In the genomic region with DNA sequence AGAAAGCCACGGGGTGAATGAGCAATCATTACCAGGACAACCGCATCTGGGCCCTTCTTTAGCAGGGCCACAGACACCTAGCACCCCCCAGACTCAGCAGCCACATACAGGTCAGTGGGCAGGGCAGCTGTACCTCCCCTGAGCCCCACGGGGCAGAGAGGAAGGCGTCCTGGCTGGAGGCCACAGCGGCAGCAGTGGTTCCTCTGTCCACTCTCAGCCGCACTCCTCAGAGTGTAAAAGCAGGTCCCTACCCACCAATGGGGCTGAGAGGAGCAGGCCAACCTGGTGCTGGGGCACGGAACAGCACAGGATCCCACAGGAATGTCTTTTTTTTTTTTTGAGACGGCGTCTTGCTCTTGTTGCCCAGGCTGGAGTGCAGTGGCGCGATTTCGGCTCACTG, we compare ENCODE assay signal across 19 cellular contexts.
DNase-seq lines count a peak whose midpoint lies in the region; ATAC-seq and TF ChIP-seq lines count a peak whose summit lies in the region.
"Had no signal": no experiment of that assay in that cellular context is flagged by ENCODE, and none has a peak within 500 bp of the region (broad histone marks: within the 10 kb centered on the region; RNA-seq: fewer than 3 reads in every experiment).

No MANE protein-coding gene starts in this region.

- H3K27me3 ChIP-seq in left ventricle myocardium inferior (ENCODE audit: low read depth): no peaks in the 10 kb centered on the region
- H3K27me3 ChIP-seq in uterus: no peaks in the 10 kb centered on the region
- H3K27me3 ChIP-seq: left lung had no signal

- H3K36me3 ChIP-seq in left ventricle myocardium inferior: peaks cover 98% of the 10 kb centered on the region
- H3K36me3 ChIP-seq in uterus: no peaks in the 10 kb centered on the region

- no peak overlapping the region for H3K4me3 ChIP-seq in left ventricle myocardium inferior
- no peak overlapping the region for H3K4me3 ChIP-seq in uterus
- H3K4me3 ChIP-seq: left lung, SK-N-MC had no signal

- ATAC-seq in Right ventricle myocardium inferior (no peak), GM21360 (IDR thresholded peaks at IDR 0.05; ENCODE audit: unreplicated experiment) (no peak)
- ATAC-seq: left lung had no signal

- H3K9me3 Mint-ChIP-seq in chondrocyte (ENCODE audit: low read depth): no peaks in the 10 kb centered on the region
- H3K9me3 Mint-ChIP-seq in osteocyte (ENCODE audit: unreplicated experiment): no peaks in the 10 kb centered on the region

- H3K27me3 Mint-ChIP-seq in chondrocyte (ENCODE audit: low read depth) (no peaks in the 10 kb centered on the region), osteocyte (ENCODE audit: unreplicated experiment) (no peaks in the 10 kb centered on the region)

- H3K27ac ChIP-seq in left ventricle myocardium inferior (replicated peaks): peak overlapping the region; percentile 31
- peak overlapping the region; percentile 27 to 100 for H3K27ac ChIP-seq in uterus
- H3K27ac ChIP-seq: parathyroid adenoma, SK-N-MC had no signal

- no peak for TF ChIP-seq POLR2A in uterus (IDR thresholded peaks at IDR 0.05)

- H3K36me3 Mint-ChIP-seq in chondrocyte (ENCODE audit: low read depth) (peaks cover 66% of the 10 kb centered on the region), osteocyte (ENCODE audit: unreplicated experiment) (peaks cover 62% of the 10 kb centered on the region)

- H3K4me3 Mint-ChIP-seq in chondrocyte (ENCODE audit: unreplicated experiment) (no peak overlapping the region), osteocyte (ENCODE audit: unreplicated experiment) (no peak overlapping the region)

- peaks cover 33% of the 10 kb centered on the region for H3K4me1 Mint-ChIP-seq in chondrocyte (ENCODE audit: low read depth)
- peaks cover 16% of the 10 kb centered on the region for H3K4me1 Mint-ChIP-seq in osteocyte (ENCODE audit: unreplicated experiment)

- intact Hi-C loops in left ventricle myocardium inferior (cut with micrococcal nuclease): no loop called here
- intact Hi-C loops in Right ventricle myocardium inferior (cut with DNase I): no loop called here
- intact Hi-C loops in uterus (cut with DNase I; ENCODE audit: low total_unique reads): no loop called here

- no peak for TF ChIP-seq CTCF in left ventricle myocardium inferior (IDR thresholded peaks at IDR 0.05; ENCODE audit: borderline replicate concordance)
- TF ChIP-seq CTCF in chondrocyte (IDR thresholded peaks at IDR 0.05): no peak
- TF ChIP-seq CTCF in osteocyte (IDR thresholded peaks at IDR 0.05): no peak
- TF ChIP-seq CTCF in uterus (IDR thresholded peaks at IDR 0.05): no peak

- no peaks in the 10 kb centered on the region for H3K9me3 ChIP-seq in left ventricle myocardium inferior (replicated peaks)
- no peaks in the 10 kb centered on the region for H3K9me3 ChIP-seq in uterus
- H3K9me3 ChIP-seq: Caco-2, left lung had no signal

- DNase-seq in left ventricle myocardium inferior (no peak), Right ventricle myocardium inferior (ENCODE audit: missing footprints) (no peak), chondrocyte (ENCODE audit: low spot score) (no peak), osteocyte (ENCODE audit: extremely low spot score, unreplicated experiment) (no peak), uterus (no peak), Ammon's horn (ENCODE audit: low spot score) (no peak)
- no peak for DNase-seq in activated effector memory CD4-positive, alpha-beta T cell treated with Interleukin-2 at 50 U/mL for 16 hours
- DNase-seq: activated CD4-positive, alpha-beta T cell treated with anti-CD3 and anti-CD28 coated beads for 48 hours; Caco-2; cerebellar nuclear complex; foreskin melanocyte; left lung; NCI-H1417 treated with DMSO at 0.1 percent for 48 hours; NCI-H748 treated with DMSO at 0.1 percent for 48 hours; stimulated activated CD4-positive, alpha-beta T cell treated with anti-CD3 and anti-CD28 coated beads, Interleukin-12 subunit alpha, Interleukin-12 subunit beta, amount 100 ng/mL, for 4 hours; stimulated activated naive CD4-positive, alpha-beta T cell had no signal

- H3K4me1 ChIP-seq in left ventricle myocardium inferior (peaks cover 54% of the 10 kb centered on the region), uterus (no peaks in the 10 kb centered on the region)
- H3K4me1 ChIP-seq: Caco-2, parathyroid adenoma had no signal

- H3K27ac Mint-ChIP-seq in chondrocyte (ENCODE audit: unreplicated experiment) (peak overlapping the region; percentile 84), osteocyte (ENCODE audit: unreplicated experiment) (peak overlapping the region; percentile 68)
